ENCODE assay signal across 8 cellular contexts in the genomic region with DNA sequence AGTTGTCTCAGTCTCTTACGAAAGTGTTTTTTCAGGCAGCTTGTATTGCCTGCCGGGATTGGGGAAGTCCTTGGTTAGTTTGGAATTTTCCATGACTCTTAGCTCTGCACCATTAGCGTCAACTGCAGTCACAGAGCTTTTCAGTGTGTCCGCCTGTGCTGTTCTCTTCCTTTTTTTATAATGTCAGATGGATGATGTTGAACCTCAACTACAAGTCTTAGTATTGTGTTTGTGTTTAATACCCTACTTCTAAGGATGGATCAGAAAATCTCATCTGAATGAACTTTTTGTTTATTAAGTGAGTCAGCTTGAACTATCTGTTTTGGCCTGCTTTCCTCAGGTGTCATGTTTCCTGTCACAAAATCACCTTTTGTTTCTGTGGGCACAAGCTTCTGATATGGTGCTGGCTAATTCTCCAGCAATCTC. TPM values are rescaled to one million over a fixed set of nuclear protein-coding genes. Genes with fewer than 3 reads are reported as not detected.
A peak's percentile ranks its signal among the peaks of the same experiment; 100 is the strongest.
DNase-seq lines count a peak whose midpoint lies in the region; ATAC-seq and TF ChIP-seq lines count a peak whose summit lies in the region.

No MANE protein-coding gene starts in this region.

- peaks cover 8% of the 10 kb centered on the region for H3K4me1 ChIP-seq in hepatocyte (ENCODE audit: insufficient read depth)
- H3K4me1 ChIP-seq in spleen = peaks cover 7 to 88% (median 60%) of the 10 kb centered on the region in 6 donors

- no peak for TF ChIP-seq POLR2A in spleen (IDR thresholded peaks at IDR 0.05)

- H3K27ac ChIP-seq in hepatocyte (peak overlapping the region; percentile 24), spleen (peak overlapping the region in 7 of 8 donors; percentile 21 to 90 (median 77))

- H3K9me3 ChIP-seq in hepatocyte (ENCODE audit: low read depth) (no peaks in the 10 kb centered on the region), spleen (no peaks in the 10 kb centered on the region)

- no peak overlapping the region for H2AFZ ChIP-seq in hepatocyte

- peaks cover 26% of the 10 kb centered on the region for H4K20me1 ChIP-seq in hepatocyte (ENCODE audit: insufficient read depth, poor library complexity, severe bottlenecking)

- no peak for ATAC-seq in GM18519 (IDR thresholded peaks at IDR 0.05; ENCODE audit: low FRiP score, unreplicated experiment)

- no peak overlapping the region for H3K4me3 ChIP-seq in hepatocyte
- no peak overlapping the region for H3K4me3 ChIP-seq in spleen

- intact Hi-C loops in spleen (cut with DNase I; ENCODE audit: low total_unique reads) = no loop called here

- DNase-seq in NCI-H345 (lab: John Stamatoyannopoulos, UW) (peak; percentile 2), NCI-H345 treated with DMSO at 0.1 percent for 48 hours (lab: John Stamatoyannopoulos, UW; ENCODE audit: unreplicated experiment) (no peak), amniotic epithelial cell (ENCODE audit: low read depth) (peak; percentile 75), hepatocyte (ENCODE audit: low spot score) (peak; percentile 47), spleen (no peak), NAMALWA (ENCODE audit: low spot score) (no peak)
- DNase-seq in effector CD4-positive, alpha-beta T cell = no peak

- peak overlapping the region; percentile 18 for H3K4me2 ChIP-seq in hepatocyte

- peaks cover 84% of the 10 kb centered on the region for H3K79me2 ChIP-seq in hepatocyte

- H3K27me3 ChIP-seq in hepatocyte = no peaks in the 10 kb centered on the region
- no peaks in the 10 kb centered on the region for H3K27me3 ChIP-seq in spleen (replicated peaks in 1 of 7)

- H3K36me3 ChIP-seq in hepatocyte (replicated peaks; ENCODE audit: insufficient read depth, low read depth) = no peaks in the 10 kb centered on the region
- H3K36me3 ChIP-seq in spleen = peaks cover 0 to 29% (median 18%) of the 10 kb centered on the region in 6 donors

- TF ChIP-seq CTCF in hepatocyte (IDR thresholded peaks at IDR 0.05; ENCODE audit: poor library complexity) = no peak
- TF ChIP-seq CTCF in spleen (IDR thresholded peaks at IDR 0.05 in 8 of 11, conservative IDR thresholded peaks at IDR 0.05 in 3 of 11) = no peak

- 51% methylated on average over 4 of the region's 4 CpGs for WGBS in hepatocyte (ENCODE audit: low lambda C conversion rate, missing lambda C conversion rate)
- 47 to 66% (median 55%) methylated on average over 4 of the region's 4 CpGs for WGBS in spleen, 5 donors

- H3K9me2 ChIP-seq in hepatocyte (replicated peaks; ENCODE audit: insufficient read depth) = no peaks in the 10 kb centered on the region

RNA-seq across cellular contexts. Expression of gene ATP6V0E1, which starts 33.1 kb away (rescaled TPM):
- 216 and 283 TPM in 2 replicates for total RNA-seq in hepatocyte
- 631 and 657 TPM in 2 replicates for polyA plus RNA-seq in hepatocyte
- total RNA-seq in spleen = 100 to 1,000 TPM; 185 to 221 (median 208) TPM
- 100 to 1,000 TPM; 213 to 314 (median 298) TPM for polyA plus RNA-seq in spleen

RNA-seq across cellular contexts. Expression of gene CREBRF, which starts 39.5 kb away (rescaled TPM):
- 21.0 and 22.9 TPM in 2 replicates for total RNA-seq in hepatocyte
- 14.7 and 17.8 TPM in 2 replicates for polyA plus RNA-seq in hepatocyte
- 10 to 100 TPM; 44.7 to 85.9 (median 58.7) TPM for total RNA-seq in spleen
- 1 to 10 TPM; 7.2 to 8.2 (median 7.3) TPM for polyA plus RNA-seq in spleen

RNA-seq across cellular contexts. Expression of gene RPL26L1, which starts 57.4 kb away (rescaled TPM):
- 48.0 and 51.5 TPM in 2 replicates for total RNA-seq in hepatocyte
- polyA plus RNA-seq in hepatocyte = 55.2 and 69.1 TPM in 2 replicates
- total RNA-seq in spleen = 10 to 100 TPM; 10.6 to 36.8 (median 16.9) TPM
- 10 to 100 TPM; 31.0 to 56.4 (median 46.4) TPM for polyA plus RNA-seq in spleen

Comparison
In these comparisons a context has a peak if more than half of its experiments do, and no peak if none do; other contexts are left out.
1. DNase-seq: peak in NCI-H345 (single experiment), amniotic epithelial cell (single experiment) and hepatocyte (single experiment); none in NCI-H345 treated with DMSO at 0.1 percent for 48 hours (single experiment), spleen (single experiment), NAMALWA (single experiment) and effector CD4-positive, alpha-beta T cell (single experiment).